Comparison of ENCODE assay signal across 8 cellular contexts in genomic region chr10:110226555-110226925, GRCh38. TPM values are rescaled to one million over a fixed set of nuclear protein-coding genes. Genes with fewer than 3 reads are reported as not detected.
DNase-seq lines count a peak whose midpoint lies in the region; ATAC-seq lines count a peak whose summit lies in the region.

No MANE protein-coding gene starts in this region.

- DNase-seq in GM23248 = peak; percentile 96
- peak; percentile 93 for DNase-seq in NCI-H82 (lab: John Stamatoyannopoulos, UW)
- DNase-seq in activated CD8-positive, alpha-beta memory T cell treated with anti-CD3 and anti-CD28 coated beads for 4 hours (ENCODE audit: low read depth in 2 of 2) = peak; percentile 68 to 77
- peak; percentile 73 to 83 (median 83) for DNase-seq in effector memory CD4-positive, alpha-beta T cell
- peak; percentile 85 to 88 for DNase-seq in memory B cell (ENCODE audit: low spot score in 2 of 2)
- DNase-seq in stimulated activated CD8-positive, alpha-beta memory T cell treated with anti-CD3 and anti-CD28 coated beads, Interleukin-12 subunit alpha, Interleukin-12 subunit beta, amount 100 ng/mL, for 1 hour (ENCODE audit: low read depth) = peak; percentile 74

- H3K4me2 ChIP-seq in GM23248 (ENCODE audit: unreplicated experiment) = no peak overlapping the region

- H3K27me3 Mint-ChIP-seq in memory B cell = peaks cover 2% of the 10 kb centered on the region

- no peaks in the 10 kb centered on the region for H3K9me2 ChIP-seq in GM23248 (ENCODE audit: insufficient read depth)

- ATAC-seq in memory B cell (ENCODE audit: low read depth) (peak; percentile 29), HG03571 (IDR thresholded peaks at IDR 0.05; ENCODE audit: unreplicated experiment) (no peak)

- peak overlapping the region; percentile 98 for H3K4me3 Mint-ChIP-seq in memory B cell

- H3K4me3 ChIP-seq in ACC112 (ENCODE audit: low read depth, low read length) = peak overlapping the region; percentile 87
- peak overlapping the region; percentile 86 for H3K4me3 ChIP-seq in GM23248
- H3K4me3 ChIP-seq in effector memory CD4-positive, alpha-beta T cell (ENCODE audit: insufficient read depth, low read depth, low read length, poor library complexity, severe bottlenecking) = peak overlapping the region; percentile 74

- WGBS in GM23248 (ENCODE audit: low coverage in 1 of 2, low lambda C conversion rate in 2 of 2, missing lambda C conversion rate in 2 of 2), 2 experiments = 2% methylated on average over 35 of the region's 35 CpGs; no CpG with 5 or more reads in 1 of the 2 experiments

- H3K36me3 ChIP-seq in ACC112 (ENCODE audit: insufficient read depth, low read length) (0 out of 2 replicates have a peak, but pooled peaks cover 3% of the 10 kb centered on the region), GM23248 (ENCODE audit: low read depth) (no peaks in the 10 kb centered on the region)
- peaks cover 5% of the 10 kb centered on the region for H3K36me3 ChIP-seq in effector memory CD4-positive, alpha-beta T cell (ENCODE audit: control insufficient read depth, insufficient read depth, low read length)

- H3K27ac Mint-ChIP-seq in memory B cell = peak overlapping the region; percentile 91

- H3K27me3 ChIP-seq in ACC112 (ENCODE audit: insufficient read depth, low read length) (no peaks in the 10 kb centered on the region), GM23248 (replicated peaks; ENCODE audit: insufficient read depth) (no peaks in the 10 kb centered on the region)
- no peaks in the 10 kb centered on the region for H3K27me3 ChIP-seq in effector memory CD4-positive, alpha-beta T cell (replicated peaks; ENCODE audit: control insufficient read depth, insufficient read depth, low read length, poor library complexity, severe bottlenecking)

- peaks cover 19% of the 10 kb centered on the region; the same call in 1 of the 2 replicates for H3F3A ChIP-seq in GM23248 (ENCODE audit: insufficient read depth)

- in situ Hi-C loops in GM23248 (cut with MboI) = no loop called here

- H3K27ac ChIP-seq in ACC112 (ENCODE audit: low read depth, low read length) (peak overlapping the region; percentile 50; the same call in 1 of the 2 replicates), GM23248 (peak overlapping the region; percentile 63)
- H3K27ac ChIP-seq in effector memory CD4-positive, alpha-beta T cell (ENCODE audit: insufficient read depth, low read length, poor library complexity, severe bottlenecking) = peak overlapping the region; percentile 76

- peak overlapping the region; percentile 71 for H3K9ac ChIP-seq in GM23248

- H3K4me1 ChIP-seq in ACC112 (ENCODE audit: control insufficient read depth, insufficient read depth, low read length, unreplicated experiment) (peaks cover 7% of the 10 kb centered on the region), GM23248 (ENCODE audit: insufficient read depth) (peaks cover 7% of the 10 kb centered on the region)
- H3K4me1 ChIP-seq in effector memory CD4-positive, alpha-beta T cell (ENCODE audit: control insufficient read depth, insufficient read depth, low read length, poor library complexity, severe bottlenecking) = peaks cover 14% of the 10 kb centered on the region

- no peaks in the 10 kb centered on the region for H3K9me3 Mint-ChIP-seq in memory B cell

- no peaks in the 10 kb centered on the region for H4K20me1 ChIP-seq in GM23248 (ENCODE audit: insufficient read depth)

- peaks cover 2% of the 10 kb centered on the region for H3K36me3 Mint-ChIP-seq in memory B cell

- no peaks in the 10 kb centered on the region for H3K9me3 ChIP-seq in GM23248 (ENCODE audit: low read depth)
- no peaks in the 10 kb centered on the region for H3K9me3 ChIP-seq in effector memory CD4-positive, alpha-beta T cell (ENCODE audit: control insufficient read depth, low read length)

- H2AFZ ChIP-seq in ACC112 (ENCODE audit: low read length, unreplicated experiment) = no peak overlapping the region
- H2AFZ ChIP-seq in GM23248 = no peak overlapping the region

- H3K79me2 ChIP-seq in ACC112 (ENCODE audit: control insufficient read depth, insufficient read depth, low read length, unreplicated experiment) = no peaks in the 10 kb centered on the region
- peaks cover 12% of the 10 kb centered on the region; the same call in 1 of the 2 replicates for H3K79me2 ChIP-seq in GM23248 (ENCODE audit: insufficient read depth)

- H3K4me1 Mint-ChIP-seq in memory B cell = peaks cover 19% of the 10 kb centered on the region

RNA-seq across cellular contexts. Expression of gene MXI1, which starts 19.1 kb away (rescaled TPM):
- total RNA-seq in GM23248 (2014; rRNA removed; shearing (Covaris generic)) = 25.7 and 32.2 TPM in 2 replicates
- 17.6 and 25.7 TPM in 2 replicates for polyA plus RNA-seq in GM23248 (2016; fragmentation: Nextera tagmentation; extraction: Ambion mirVana)
